ENCODE assay signal across 2 cellular contexts in genomic region chr5:76427481-76428140, GRCh38.
TF ChIP-seq lines count a peak whose summit lies in the region.

No MANE protein-coding gene starts in this region.

TF ChIP-seq in GM23338, 12 proteins besides CTCF, POLR2A, EP300 and RAD21:
- TF ChIP-seq JUNB (IDR thresholded peaks at IDR 0.05; ENCODE audit: unreplicated experiment) (no peak), CREB1 (CRISPR knock-in tag; IDR thresholded peaks at IDR 0.05; ENCODE audit: low read depth) (no peak), ZNF462 (CRISPR knock-in tag; IDR thresholded peaks at IDR 0.05) (no peak), ZNF114 (CRISPR knock-in tag; IDR thresholded peaks at IDR 0.05) (no peak)

TF ChIP-seq in HepG2, 621 proteins besides CTCF, POLR2A, EP300 and RAD21:
- no peak for TF ChIP-seq E2F1 (CRISPR knock-in tag; IDR thresholded peaks at IDR 0.05)
- no peak for TF ChIP-seq ZSCAN29 (CRISPR knock-in tag; conservative IDR thresholded peaks at IDR 0.05)
- TF ChIP-seq REPIN1 (CRISPR knock-in tag; IDR thresholded peaks at IDR 0.05; ENCODE audit: borderline replicate concordance, low read depth), result no peak
- TF ChIP-seq WIZ (CRISPR knock-in tag; IDR thresholded peaks at IDR 0.05), result no peak
- TF ChIP-seq POGK (CRISPR knock-in tag; conservative IDR thresholded peaks at IDR 0.05), result no peak
- TF ChIP-seq ZNF234 (CRISPR knock-in tag; conservative IDR thresholded peaks at IDR 0.05), result no peak
- no peak for TF ChIP-seq ARNT (IDR thresholded peaks at IDR 0.05)
- TF ChIP-seq NONO (IDR thresholded peaks at IDR 0.05), result no peak
- no peak for TF ChIP-seq NONO (CRISPR knock-in tag; conservative IDR thresholded peaks at IDR 0.05)
- no peak for TF ChIP-seq ZNF570 (CRISPR knock-in tag; IDR thresholded peaks at IDR 0.05; ENCODE audit: borderline replicate concordance)
- TF ChIP-seq ZMYM4 (CRISPR knock-in tag; IDR thresholded peaks at IDR 0.05), result no peak
- TF ChIP-seq NFKB2 (CRISPR knock-in tag; IDR thresholded peaks at IDR 0.05; ENCODE audit: borderline replicate concordance), result no peak
- no peak for TF ChIP-seq ZNF768 (CRISPR knock-in tag; IDR thresholded peaks at IDR 0.05)
- TF ChIP-seq HIC2 (CRISPR knock-in tag; IDR thresholded peaks at IDR 0.05; ENCODE audit: low read depth), result no peak
- TF ChIP-seq ZNF713 (CRISPR knock-in tag; IDR thresholded peaks at IDR 0.05), result no peak
- TF ChIP-seq ARNT2 (CRISPR knock-in tag; IDR thresholded peaks at IDR 0.05; ENCODE audit: low read depth), result no peak
- no peak for TF ChIP-seq RXRB (CRISPR knock-in tag; IDR thresholded peaks at IDR 0.05; ENCODE audit: borderline replicate concordance)
- TF ChIP-seq PRDM15 (CRISPR knock-in tag; IDR thresholded peaks at IDR 0.05), result no peak
- no peak for TF ChIP-seq ZNF646 (CRISPR knock-in tag; IDR thresholded peaks at IDR 0.05)
- no peak for TF ChIP-seq NFE2L2 (IDR thresholded peaks at IDR 0.05; ENCODE audit: low read length)
- TF ChIP-seq IRF2 (CRISPR knock-in tag; IDR thresholded peaks at IDR 0.05), result no peak
